1 cellular context compared by ENCODE assay signal in genomic region chr13:52446265-52446664, GRCh38.
TF ChIP-seq lines count a peak whose summit lies in the region.

No MANE protein-coding gene starts in this region.

TF ChIP-seq in SK-N-SH, 30 proteins besides CTCF, POLR2A, EP300 and RAD21 (continued from another document):
- TF ChIP-seq NFIC (IDR thresholded peaks at IDR 0.05; ENCODE audit: borderline replicate concordance) = no peak
- TF ChIP-seq IRF3 (IDR thresholded peaks at IDR 0.05; ENCODE audit: low read depth, low read length) = no peak
- TF ChIP-seq PBX3 (IDR thresholded peaks at IDR 0.05) = no peak
